Comparison of ENCODE assay signal across 8 cellular contexts in the genomic region with DNA sequence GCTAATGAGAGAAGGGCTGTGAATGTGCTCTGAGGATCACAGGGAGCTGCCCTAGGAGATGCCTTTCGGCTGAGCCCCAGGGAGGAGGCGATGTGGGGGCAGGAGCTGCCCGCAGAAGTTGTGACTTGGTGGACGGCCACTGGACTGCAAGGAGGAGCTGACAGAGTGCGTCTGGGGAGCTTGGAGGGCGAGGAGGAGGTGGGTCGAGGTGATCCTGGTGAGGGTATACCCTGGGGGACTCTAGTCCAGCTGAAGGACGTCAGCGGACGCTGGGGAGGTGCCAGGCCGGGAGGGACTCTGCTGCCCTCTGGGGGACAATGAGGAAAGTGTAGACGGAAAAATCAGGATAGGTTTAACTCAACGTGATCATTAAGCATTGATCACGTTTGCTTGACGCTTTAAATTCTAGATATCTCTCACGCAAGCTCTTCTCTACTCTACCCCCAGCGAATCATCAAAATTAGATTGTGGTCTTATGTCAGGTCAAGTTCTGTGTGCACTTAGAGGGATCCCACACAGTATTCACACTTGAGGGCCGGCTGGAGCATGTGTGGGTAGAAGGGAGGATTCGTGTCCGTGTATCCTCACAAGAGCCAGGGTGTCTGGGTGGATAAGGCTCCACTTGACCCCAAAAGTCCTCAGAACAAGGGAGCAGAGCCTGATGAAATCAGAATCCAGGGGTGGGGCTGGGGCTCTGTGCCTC. TPM values are rescaled to one million over a fixed set of nuclear protein-coding genes. Genes with fewer than 3 reads are reported as not detected.
DNase-seq lines count a peak whose midpoint lies in the region; ATAC-seq and TF ChIP-seq lines count a peak whose summit lies in the region.

No MANE protein-coding gene starts in this region.

- intact Hi-C loops in left ventricle myocardium inferior (cut with micrococcal nuclease) (no loop called here), left cardiac atrium (cut with DNase I) (no loop called here), sciatic nerve (cut with DNase I) (no loop called here)

- TF ChIP-seq CTCF in left ventricle myocardium inferior (IDR thresholded peaks at IDR 0.05; ENCODE audit: borderline replicate concordance), result peak; percentile 29

- H3K4me3 ChIP-seq in left ventricle myocardium inferior, result no peak overlapping the region

- H3K36me3 ChIP-seq in left ventricle myocardium inferior, result no peaks in the 10 kb centered on the region

- H3K9me3 ChIP-seq in left ventricle myocardium inferior (replicated peaks), result peaks cover 27% of the 10 kb centered on the region

- ATAC-seq in left cardiac atrium (no peak), sciatic nerve (no peak), GM19324 (IDR thresholded peaks at IDR 0.05; ENCODE audit: low FRiP score, unreplicated experiment) (no peak), GM19023 (IDR thresholded peaks at IDR 0.05; ENCODE audit: unreplicated experiment) (no peak)

- no peak for DNase-seq in left ventricle myocardium inferior
- DNase-seq in left cardiac atrium, result no peak
- peak; percentile 60 for DNase-seq in NCI-H69 (lab: John Stamatoyannopoulos, UW)
- DNase-seq in central memory CD4-positive, alpha-beta T cell, result peak; percentile 10
- DNase-seq in sciatic nerve (ENCODE audit: low spot score), result peak; percentile 28
- no peak for DNase-seq in NCI-H187 (lab: John Stamatoyannopoulos, UW)

- peaks cover 90% of the 10 kb centered on the region for H3K27me3 ChIP-seq in left ventricle myocardium inferior (ENCODE audit: low read depth)

- H3K4me1 ChIP-seq in left ventricle myocardium inferior, result no peaks in the 10 kb centered on the region

- H3K27ac ChIP-seq in left ventricle myocardium inferior (replicated peaks), result no peak overlapping the region

RNA-seq across cellular contexts. Expression of a gene that starts 3.3 kb away (rescaled TPM):
- total RNA-seq in left ventricle myocardium inferior (0.16 TPM), left cardiac atrium (not detected), sciatic nerve (not detected)

RNA-seq across cellular contexts. Expression of a gene that starts 17.0 kb away (rescaled TPM):
- total RNA-seq in left ventricle myocardium inferior (0.19 TPM), left cardiac atrium (not detected), sciatic nerve (0.22 TPM)

Comparison
In these comparisons a context has a peak if more than half of its experiments do, and no peak if none do; other contexts are left out.
1. DNase-seq: peak in NCI-H69 (single experiment), central memory CD4-positive, alpha-beta T cell (single experiment) and sciatic nerve (single experiment); none in left ventricle myocardium inferior (single experiment), left cardiac atrium (single experiment) and NCI-H187 (0 of 2).